1 cellular context compared by ENCODE assay signal in the genomic region with DNA sequence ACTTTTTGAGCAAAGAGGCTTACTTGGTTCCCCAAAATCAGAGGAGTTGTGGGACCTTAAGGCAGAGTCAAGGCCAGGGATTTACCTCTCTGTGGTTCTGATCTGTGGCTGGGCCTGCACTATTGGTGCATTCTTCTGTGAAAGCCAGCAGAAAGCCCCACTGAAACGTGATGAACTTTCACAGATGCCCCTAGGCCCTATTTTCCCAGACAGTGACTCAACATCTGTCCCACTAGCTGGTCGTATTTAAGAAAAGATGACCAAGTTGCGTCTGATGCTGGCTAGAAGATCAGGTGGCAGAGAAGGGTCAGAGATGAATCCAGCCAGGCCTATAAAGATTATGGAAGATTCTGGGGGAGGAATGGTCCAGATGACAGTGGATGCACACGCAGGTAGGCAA.
TF ChIP-seq lines count a peak whose summit lies in the region.

No MANE protein-coding gene starts in this region.

TF ChIP-seq in GM23338, 12 proteins besides CTCF, POLR2A, EP300 and RAD21 (continued from another document):
- TF ChIP-seq EZH2phosphoT487 (IDR thresholded peaks at IDR 0.05; ENCODE audit: unreplicated experiment) = no peak
- TF ChIP-seq, protein P1, sequence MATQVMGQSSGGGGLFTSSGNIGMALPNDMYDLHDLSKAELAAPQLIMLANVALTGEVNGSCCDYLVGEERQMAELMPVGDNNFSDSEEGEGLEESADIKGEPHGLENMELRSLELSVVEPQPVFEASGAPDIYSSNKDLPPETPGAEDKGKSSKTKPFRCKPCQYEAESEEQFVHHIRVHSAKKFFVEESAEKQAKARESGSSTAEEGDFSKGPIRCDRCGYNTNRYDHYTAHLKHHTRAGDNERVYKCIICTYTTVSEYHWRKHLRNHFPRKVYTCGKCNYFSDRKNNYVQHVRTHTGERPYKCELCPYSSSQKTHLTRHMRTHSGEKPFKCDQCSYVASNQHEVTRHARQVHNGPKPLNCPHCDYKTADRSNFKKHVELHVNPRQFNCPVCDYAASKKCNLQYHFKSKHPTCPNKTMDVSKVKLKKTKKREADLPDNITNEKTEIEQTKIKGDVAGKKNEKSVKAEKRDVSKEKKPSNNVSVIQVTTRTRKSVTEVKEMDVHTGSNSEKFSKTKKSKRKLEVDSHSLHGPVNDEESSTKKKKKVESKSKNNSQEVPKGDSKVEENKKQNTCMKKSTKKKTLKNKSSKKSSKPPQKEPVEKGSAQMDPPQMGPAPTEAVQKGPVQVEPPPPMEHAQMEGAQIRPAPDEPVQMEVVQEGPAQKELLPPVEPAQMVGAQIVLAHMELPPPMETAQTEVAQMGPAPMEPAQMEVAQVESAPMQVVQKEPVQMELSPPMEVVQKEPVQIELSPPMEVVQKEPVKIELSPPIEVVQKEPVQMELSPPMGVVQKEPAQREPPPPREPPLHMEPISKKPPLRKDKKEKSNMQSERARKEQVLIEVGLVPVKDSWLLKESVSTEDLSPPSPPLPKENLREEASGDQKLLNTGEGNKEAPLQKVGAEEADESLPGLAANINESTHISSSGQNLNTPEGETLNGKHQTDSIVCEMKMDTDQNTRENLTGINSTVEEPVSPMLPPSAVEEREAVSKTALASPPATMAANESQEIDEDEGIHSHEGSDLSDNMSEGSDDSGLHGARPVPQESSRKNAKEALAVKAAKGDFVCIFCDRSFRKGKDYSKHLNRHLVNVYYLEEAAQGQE (IDR thresholded peaks at IDR 0.05; ENCODE audit: unreplicated experiment) = no peak
- no peak for TF ChIP-seq ZNF331 (CRISPR knock-in tag; IDR thresholded peaks at IDR 0.05; ENCODE audit: low read depth)
- no peak for TF ChIP-seq EZH2 (IDR thresholded peaks at IDR 0.05; ENCODE audit: low read depth, unreplicated experiment)
- no peak for TF ChIP-seq CREB1 (CRISPR knock-in tag; IDR thresholded peaks at IDR 0.05; ENCODE audit: low read depth)
- no peak for TF ChIP-seq POLR2AphosphoS5 (IDR thresholded peaks at IDR 0.05; ENCODE audit: low read depth)
- TF ChIP-seq NANOG (IDR thresholded peaks at IDR 0.05; ENCODE audit: borderline replicate concordance) = no peak
- no peak for TF ChIP-seq JUNB (IDR thresholded peaks at IDR 0.05; ENCODE audit: unreplicated experiment)
- no peak for TF ChIP-seq ZNF114 (CRISPR knock-in tag; IDR thresholded peaks at IDR 0.05)
